In genomic region chr15:60003243-60004018, GRCh38 we compare ENCODE assay signal across 13 cellular contexts. TPM values are rescaled to one million over a fixed set of nuclear protein-coding genes. Genes with fewer than 3 reads are reported as not detected.
A peak's percentile ranks its signal among the peaks of the same experiment; 100 is the strongest.
DNase-seq lines count a peak whose midpoint lies in the region; ATAC-seq and TF ChIP-seq lines count a peak whose summit lies in the region.
"Had no signal": no experiment of that assay in that cellular context is flagged by ENCODE, and none has a peak within 500 bp of the region (broad histone marks: within the 10 kb centered on the region; RNA-seq: fewer than 3 reads in every experiment).

No MANE protein-coding gene starts in this region.

- intact Hi-C loops in activated CD4-positive, alpha-beta T cell treated with anti-CD3 and anti-CD28 coated beads for 36 hours (cut with DNase I, micrococcal nuclease), result loop anchor here in 1 of 2 experiments (1.0 to 2.0 kb wide), 2 partner anchors 7 to 123 kb away; no protein-coding TSS in a partner anchor
- intact Hi-C loops in PC-9 (cut with micrococcal nuclease; ENCODE audit: unreplicated experiment), result loop anchor here (2.0 to 10.0 kb wide), 2 partner anchors 85 to 279 kb away; no protein-coding TSS in a partner anchor
- intact Hi-C loops in CD14-positive monocyte (cut with micrococcal nuclease), result no loop called here

- H3F3A ChIP-seq in PC-9 (ENCODE audit: insufficient read depth, low read depth), result peaks cover 16% of the 10 kb centered on the region

- DNase-seq in activated CD4-positive, alpha-beta T cell treated with anti-CD3 and anti-CD28 coated beads for 36 hours, result peak; percentile 42
- DNase-seq in activated CD4-positive, alpha-beta T cell treated with anti-CD3 and anti-CD28 coated beads, Interleukin-2, amount 50 U/mL, for 4 hours, result no peak
- DNase-seq in PC-9, result no peak
- no peak for DNase-seq in endothelial cell (ENCODE audit: low spot score)
- no peak for DNase-seq in Karpas-422
- DNase-seq in CD14-positive monocyte (ENCODE audit: low spot score), result no peak
- DNase-seq: activated effector memory CD4-positive, alpha-beta T cell treated with Interleukin-2 at 50 U/mL for 16 hours; left cardiac atrium; NCI-H1417 treated with DMSO at 0.1 percent for 48 hours had no signal

- H4K20me1 ChIP-seq in PC-9 (ENCODE audit: insufficient read depth), result no peaks in the 10 kb centered on the region
- H4K20me1 ChIP-seq in Karpas-422 (ENCODE audit: insufficient read depth, low read depth, low read length), result no peaks in the 10 kb centered on the region

- H3K4me3 ChIP-seq in PC-9 (no peak overlapping the region; the same call in 1 of the 2 replicates), skeletal muscle satellite cell (ENCODE audit: low read length) (no peak overlapping the region), Karpas-422 (ENCODE audit: low read length) (no peak overlapping the region)

- H3K4me2 ChIP-seq in PC-9 (peak overlapping the region; percentile 81; the same call in 1 of the 2 replicates), skeletal muscle satellite cell (ENCODE audit: low read length) (peak overlapping the region; percentile 71), Karpas-422 (ENCODE audit: low read depth, low read length, poor library complexity, severe bottlenecking) (no peak overlapping the region)

- peaks cover 85% of the 10 kb centered on the region for H3K27me3 Mint-ChIP-seq in activated CD4-positive, alpha-beta T cell treated with anti-CD3 and anti-CD28 coated beads for 36 hours
- H3K27me3 Mint-ChIP-seq in endothelial cell (ENCODE audit: unreplicated experiment) (peaks cover 18% of the 10 kb centered on the region), CD14-positive monocyte (ENCODE audit: low read depth in 3 of 3) (peaks cover 95 to 99% (median 96%) of the 10 kb centered on the region in 3 donors)

- H3K36me3 ChIP-seq in PC-9 (ENCODE audit: low read depth) (no peaks in the 10 kb centered on the region), skeletal muscle satellite cell (ENCODE audit: insufficient read depth, low read length) (no peaks in the 10 kb centered on the region), Karpas-422 (ENCODE audit: insufficient read depth, low read length) (no peaks in the 10 kb centered on the region)

- H3K27ac ChIP-seq in PC-9 (no peak overlapping the region), Karpas-422 (ENCODE audit: low read length) (no peak overlapping the region)

- CTCF ChIA-PET in activated CD4-positive, alpha-beta T cell treated with anti-CD3 and anti-CD28 coated beads for 36 hours (lab: Charles Lee), result interaction anchor here (0.7 to 1.5 kb wide), 7 partner anchors 9 to 323 kb away, joined by 3 to 12 read pairs (median 3); no protein-coding TSS in a partner anchor
- CTCF ChIA-PET in PC-9 (lab: Charles Lee), result interaction anchor here (1.1 kb wide), 1 partner anchor 124 kb away, joined by 9 read pairs; no protein-coding TSS in a partner anchor

- H3K9me3 Mint-ChIP-seq in activated CD4-positive, alpha-beta T cell treated with anti-CD3 and anti-CD28 coated beads for 36 hours (ENCODE audit: low read depth), result no peaks in the 10 kb centered on the region
- H3K9me3 Mint-ChIP-seq in endothelial cell (ENCODE audit: unreplicated experiment), result no peaks in the 10 kb centered on the region
- peaks cover 0 to 41% (median 17%) of the 10 kb centered on the region in 7 donors for H3K9me3 Mint-ChIP-seq in CD14-positive monocyte

- no peaks in the 10 kb centered on the region for H3K27me3 ChIP-seq in PC-9 (ENCODE audit: insufficient read depth, low read depth)
- peaks cover 99% of the 10 kb centered on the region for H3K27me3 ChIP-seq in skeletal muscle satellite cell (ENCODE audit: control insufficient read depth, insufficient read depth, low read length)
- H3K27me3 ChIP-seq in Karpas-422 (ENCODE audit: low read length), result no peaks in the 10 kb centered on the region

- H3K27ac Mint-ChIP-seq in activated CD4-positive, alpha-beta T cell treated with anti-CD3 and anti-CD28 coated beads for 36 hours, result no peak overlapping the region
- H3K27ac Mint-ChIP-seq in endothelial cell (ENCODE audit: unreplicated experiment) (peak overlapping the region; percentile 61), CD14-positive monocyte (no peak overlapping the region)

- peaks cover 14% of the 10 kb centered on the region for H3K4me1 ChIP-seq in PC-9 (replicated peaks; ENCODE audit: insufficient read depth)
- peaks cover 24% of the 10 kb centered on the region for H3K4me1 ChIP-seq in skeletal muscle satellite cell (ENCODE audit: control insufficient read depth, insufficient read depth, low read length)
- H3K4me1 ChIP-seq in Karpas-422 (ENCODE audit: low read length), result no peaks in the 10 kb centered on the region

- no peak overlapping the region for H3K9ac ChIP-seq in skeletal muscle satellite cell (ENCODE audit: low read depth, low read length)
- H3K9ac ChIP-seq in Karpas-422 (ENCODE audit: low read length), result no peak overlapping the region

- ATAC-seq in activated CD4-positive, alpha-beta T cell treated with anti-CD3 and anti-CD28 coated beads for 36 hours, result no peak
- no peak for ATAC-seq in HG03354 (IDR thresholded peaks at IDR 0.05; ENCODE audit: poor library complexity, severe bottlenecking, unreplicated experiment)
- ATAC-seq: left cardiac atrium had no signal

- no peak overlapping the region for H2AFZ ChIP-seq in PC-9
- no peak overlapping the region for H2AFZ ChIP-seq in Karpas-422 (ENCODE audit: low read length)

- BruUV-seq in PC-9 (replicated peaks; lab: Mats Ljungman, UMichigan), result TSS peak; percentile 59

- H3K9me3 ChIP-seq in PC-9 (ENCODE audit: insufficient read depth, low read depth), result no peaks in the 10 kb centered on the region
- H3K9me3 ChIP-seq in skeletal muscle satellite cell (replicated peaks; ENCODE audit: low read length), result peaks cover 3% of the 10 kb centered on the region
- no peaks in the 10 kb centered on the region for H3K9me3 ChIP-seq in Karpas-422 (ENCODE audit: low read length)

- peaks cover 47% of the 10 kb centered on the region for H3K4me1 Mint-ChIP-seq in activated CD4-positive, alpha-beta T cell treated with anti-CD3 and anti-CD28 coated beads for 36 hours
- H3K4me1 Mint-ChIP-seq in endothelial cell (ENCODE audit: unreplicated experiment), result peaks cover 55% of the 10 kb centered on the region
- H3K4me1 Mint-ChIP-seq in CD14-positive monocyte, result peaks cover 36% of the 10 kb centered on the region

- peak overlapping the region; percentile 81 for H3K4me3 Mint-ChIP-seq in activated CD4-positive, alpha-beta T cell treated with anti-CD3 and anti-CD28 coated beads for 36 hours
- H3K4me3 Mint-ChIP-seq in endothelial cell (ENCODE audit: unreplicated experiment), result peak overlapping the region; percentile 86
- H3K4me3 Mint-ChIP-seq in CD14-positive monocyte, result peak overlapping the region in 1 of 2 donors; percentile 95

- no peaks in the 10 kb centered on the region for H3K36me3 Mint-ChIP-seq in activated CD4-positive, alpha-beta T cell treated with anti-CD3 and anti-CD28 coated beads for 36 hours (ENCODE audit: low read depth)
- H3K36me3 Mint-ChIP-seq in endothelial cell (ENCODE audit: low read depth, unreplicated experiment), result peaks cover 9% of the 10 kb centered on the region
- peaks cover 2 to 15% of the 10 kb centered on the region in 2 donors for H3K36me3 Mint-ChIP-seq in CD14-positive monocyte

- no peaks in the 10 kb centered on the region for H3K9me2 ChIP-seq in PC-9 (ENCODE audit: insufficient read depth)
- H3K9me2 ChIP-seq in Karpas-422 (replicated peaks; ENCODE audit: insufficient read depth, low read length), result no peaks in the 10 kb centered on the region

- peaks cover 11% of the 10 kb centered on the region for H3K79me2 ChIP-seq in PC-9 (ENCODE audit: low read depth)
- no peaks in the 10 kb centered on the region for H3K79me2 ChIP-seq in Karpas-422 (ENCODE audit: low read length)

- TF ChIP-seq CTCF in PC-9 (conservative IDR thresholded peaks at IDR 0.05), result no peak
- TF ChIP-seq CTCF in endothelial cell (IDR thresholded peaks at IDR 0.05; ENCODE audit: unreplicated experiment), result no peak
- no peak for TF ChIP-seq CTCF in CD14-positive monocyte (IDR thresholded peaks at IDR 0.05)

- POLR2A ChIA-PET in activated CD4-positive, alpha-beta T cell treated with anti-CD3 and anti-CD28 coated beads for 36 hours (lab: Charles Lee), result no interaction called here
- POLR2A ChIA-PET in PC-9 (lab: Charles Lee; ENCODE audit: unreplicated experiment), result interaction anchor here (0.5 kb wide), 1 partner anchor 724 kb away, joined by 3 read pairs; no protein-coding TSS in a partner anchor

RNA-seq across cellular contexts. Expression of gene FOXB1, which starts 0.7 kb away (rescaled TPM):
- total RNA-seq in activated CD4-positive, alpha-beta T cell treated with anti-CD3 and anti-CD28 coated beads for 36 hours, result under 1 TPM; 0.53 to 0.56 TPM
- total RNA-seq in PC-9 (2021) (2.2 and 2.7 TPM in 2 replicates), endothelial cell (ENCODE audit: unreplicated experiment) (6.7 TPM)
- not detected in 2 replicates for total RNA-seq in skeletal muscle satellite cell (2012; rRNA removed)
- total RNA-seq in Karpas-422 (2014; rRNA removed; shearing (Covaris generic); ENCODE audit: low replicate concordance), result not detected in 2 replicates
- not detected for polyA plus RNA-seq in CD14-positive monocyte
- total RNA-seq: endothelial cell of umbilical vein, left cardiac atrium, renal cortical epithelial cell had no signal
- polyA plus RNA-seq: endothelial cell of umbilical vein had no signal
